ENCODE assay signal across 20 cellular contexts in genomic region chr16:14050297-14051027, GRCh38. TPM values are rescaled to one million over a fixed set of nuclear protein-coding genes. Genes with fewer than 3 reads are reported as not detected.
DNase-seq lines count a peak whose midpoint lies in the region; ATAC-seq, FAIRE-seq and TF ChIP-seq lines count a peak whose summit lies in the region.
"Had no signal": no experiment of that assay in that cellular context is flagged by ENCODE, and none has a peak within 500 bp of the region (broad histone marks: within the 10 kb centered on the region; RNA-seq: fewer than 3 reads in every experiment).

No MANE protein-coding gene starts in this region.

- H2AK9ac ChIP-seq in IMR-90 (replicated peaks; ENCODE audit: low read depth, low read length, poor library complexity) = no peak overlapping the region

- BruUV-seq in IMR-90 (replicated peaks; lab: Mats Ljungman, UMichigan) = no TSS peak

- CTCF ChIA-PET in A549 (lab: Yijun Ruan, JAX) = no interaction called here
- CTCF ChIA-PET in IMR-90 (lab: Yijun Ruan, JAX) = no interaction called here

- no peak overlapping the region for H3K56ac ChIP-seq in IMR-90 (ENCODE audit: extremely low read depth, insufficient read depth, low read length)

- no peak for TF ChIP-seq RAD21 in A549 (conservative IDR thresholded peaks at IDR 0.05 in 1 of 2, IDR thresholded peaks at IDR 0.05 in 1 of 2)
- TF ChIP-seq RAD21 in IMR-90 (IDR thresholded peaks at IDR 0.05; ENCODE audit: low read length) = no peak

- peaks cover 3% of the 10 kb centered on the region; the same call in 1 of the 2 replicates for H3K9me1 ChIP-seq in IMR-90 (ENCODE audit: insufficient read depth, low read length)

- H4K20me1 ChIP-seq in IMR-90 (ENCODE audit: insufficient read depth, low read length) = no peaks in the 10 kb centered on the region

- H3K9me3 ChIP-seq in A549 = no peaks in the 10 kb centered on the region
- no peaks in the 10 kb centered on the region for H3K9me3 ChIP-seq in IMR-90 (ENCODE audit: control insufficient read depth, insufficient read depth, low read length)
- H3K9me3 ChIP-seq in mesenchymal stem cell (ENCODE audit: control insufficient read depth, low read length) = no peaks in the 10 kb centered on the region
- H3K9me3 ChIP-seq: heart left ventricle, upper lobe of left lung had no signal

- 6% methylated on average over 10 of the region's 10 CpGs for WGBS in A549 (ENCODE audit: missing lambda C conversion rate)
- WGBS in IMR-90 (ENCODE audit: extremely low coverage in 2 of 2, insufficient read length in 1 of 2), 2 experiments = 23% methylated on average over 5 of the region's 10 CpGs; no CpG with 5 or more reads in 1 of the 2 experiments
- 36% methylated on average over 10 of the region's 10 CpGs for WGBS in mesenchymal stem cell

- H3K27me3 ChIP-seq in IMR-90 (ENCODE audit: control insufficient read depth, insufficient read depth, low read length) = peaks cover 7% of the 10 kb centered on the region
- H3K27me3 ChIP-seq in mesenchymal stem cell (ENCODE audit: control insufficient read depth in 1 of 2, insufficient read depth in 1 of 2, low read length in 2 of 2) = peaks cover 0 to under 1% of the 10 kb centered on the region in 2 experiments
- H3K27me3 ChIP-seq: heart left ventricle, upper lobe of left lung had no signal

- H2BK5ac ChIP-seq in IMR-90 (ENCODE audit: low read depth, low read length, poor library complexity, severe bottlenecking) (no peak overlapping the region), mesenchymal stem cell (ENCODE audit: low read depth, low read length, poor library complexity, severe bottlenecking) (no peak overlapping the region)

- no peak overlapping the region for H2BK20ac ChIP-seq in IMR-90 (ENCODE audit: low read depth, low read length)

- H3K79me1 ChIP-seq in IMR-90 (ENCODE audit: low read depth in 1 of 2, low read length in 2 of 2) = no peaks in the 10 kb centered on the region
- no peaks in the 10 kb centered on the region for H3K79me1 ChIP-seq in mesenchymal stem cell (replicated peaks; ENCODE audit: low read length, poor library complexity, severe bottlenecking)

- H4K8ac ChIP-seq in IMR-90 (ENCODE audit: low read depth in 2 of 2, low read length in 2 of 2) (no peak overlapping the region), mesenchymal stem cell (ENCODE audit: low read length) (no peak overlapping the region)

- H3K4me1 ChIP-seq in A549 (peaks cover 19% of the 10 kb centered on the region), IMR-90 (ENCODE audit: control insufficient read depth, insufficient read depth, low read length) (no peaks in the 10 kb centered on the region), mesenchymal stem cell (ENCODE audit: control insufficient read depth, insufficient read depth, low read depth, low read length) (peaks cover 5% of the 10 kb centered on the region)

- TF ChIP-seq POLR2A in A549 (IDR thresholded peaks at IDR 0.05; ENCODE audit: low read length) (no peak), IMR-90 (IDR thresholded peaks at IDR 0.05; ENCODE audit: low read depth, low read length) (no peak)

- H3K4me2 ChIP-seq in A549 (peak overlapping the region; percentile 79), IMR-90 (ENCODE audit: low read depth, low read length) (no peak overlapping the region), mesenchymal stem cell (ENCODE audit: low read length, poor library complexity, severe bottlenecking) (peak overlapping the region; percentile 56)

- no peak overlapping the region for H2BK120ac ChIP-seq in IMR-90 (ENCODE audit: low read depth, low read length)
- no peak overlapping the region for H2BK120ac ChIP-seq in mesenchymal stem cell (ENCODE audit: low read depth, low read length)

- H3K18ac ChIP-seq in IMR-90 (ENCODE audit: low read depth, low read length) = no peak overlapping the region
- no peak overlapping the region for H3K18ac ChIP-seq in mesenchymal stem cell (ENCODE audit: low read depth in 1 of 2, low read length in 2 of 2)

- peak; percentile 48 to 85 for DNase-seq in A549 (ENCODE audit: low read depth in 1 of 2, low spot score in 1 of 2)
- peak; percentile 14 for DNase-seq in IMR-90
- peak; percentile 76 for DNase-seq in epithelial cell of esophagus (ENCODE audit: low read depth)
- no peak for DNase-seq in mesenchymal stem cell
- no peak for DNase-seq in DMS153 (lab: John Stamatoyannopoulos, UW)
- DNase-seq in cerebellar cortex (ENCODE audit: low spot score) = no peak
- no peak for DNase-seq in activated naive CD4-positive, alpha-beta T cell (lab: John Stamatoyannopoulos, UW)
- DNase-seq: activated CD4-positive, alpha-beta T cell treated with anti-CD3 and anti-CD28 coated beads for 1 hour; activated T-cell treated with anti-CD3 and anti-CD28 coated beads, Interleukin-2, amount 50 U/mL, for 1 hour; anterior cingulate cortex; DMS53; effector CD4-positive, alpha-beta T cell; HCEC 1CT; heart left ventricle; naive B cell; NCI-H1694; NCI-H82; upper lobe of left lung had no signal

- no peak for FAIRE-seq in A549 (lab: Jason Lieb, UNC)
- FAIRE-seq: K562 had no signal

- TF ChIP-seq EP300 in A549 (IDR thresholded peaks at IDR 0.05) = no peak

- H3K9ac ChIP-seq in IMR-90 (ENCODE audit: low read depth, low read length) (no peak overlapping the region), mesenchymal stem cell (ENCODE audit: low read length) (no peak overlapping the region)

- dilution Hi-C loops in IMR-90 (cut with HindIII; ENCODE audit: low sequenced_read_pairs, unreplicated experiment) = no loop called here

- no peak overlapping the region for H2BK12ac ChIP-seq in mesenchymal stem cell (ENCODE audit: low read length in 2 of 2)

- TF ChIP-seq CTCF in A549 (IDR thresholded peaks at IDR 0.05) = no peak
- no peak for TF ChIP-seq CTCF in IMR-90 (conservative IDR thresholded peaks at IDR 0.05; ENCODE audit: low read depth, low read length)
- no peak for TF ChIP-seq CTCF in epithelial cell of esophagus (IDR thresholded peaks at IDR 0.05; ENCODE audit: insufficient read depth, low read depth, low read length, missing control alignments)

- H4K5ac ChIP-seq in IMR-90 (ENCODE audit: low read depth, low read length) = no peak overlapping the region

- H3K14ac ChIP-seq in IMR-90 (replicated peaks; ENCODE audit: low read depth, low read length) (peak overlapping the region; percentile 65; the same call in 1 of the 2 replicates), mesenchymal stem cell (ENCODE audit: low read length in 2 of 2) (no peak overlapping the region)

- H3K23ac ChIP-seq in IMR-90 (ENCODE audit: low read depth, low read length) = no peak overlapping the region
- H3K23ac ChIP-seq in mesenchymal stem cell (ENCODE audit: low read length in 2 of 2) = no peak overlapping the region

- intact Hi-C loops in IMR-90 (cut with micrococcal nuclease) = no loop called here

- H2AFZ ChIP-seq in IMR-90 (replicated peaks; ENCODE audit: low read length, poor library complexity) (peak overlapping the region; percentile 58), mesenchymal stem cell (ENCODE audit: low read depth, low read length) (no peak overlapping the region)

- no peaks in the 10 kb centered on the region for H3K36me3 ChIP-seq in IMR-90 (ENCODE audit: control insufficient read depth, insufficient read depth, low read length)
- H3K36me3 ChIP-seq in mesenchymal stem cell (ENCODE audit: control insufficient read depth in 1 of 2, insufficient read depth in 2 of 2, low read depth in 1 of 2, low read length in 2 of 2) = no peaks in the 10 kb centered on the region
- H3K36me3 ChIP-seq: heart left ventricle, upper lobe of left lung had no signal

- in situ Hi-C loops in IMR-90 (cut with MboI; ENCODE audit: low sequenced_read_pairs) = no loop called here

- H3K4me3 ChIP-seq in A549 (peak overlapping the region; percentile 26; the same call in 2 of the 3 replicates), IMR-90 (ENCODE audit: insufficient read depth, low read depth, low read length) (no peak overlapping the region), epithelial cell of esophagus (ENCODE audit: low read length) (no peak overlapping the region), mesenchymal stem cell (ENCODE audit: insufficient read depth in 1 of 2, low read depth in 1 of 2, low read length in 2 of 2) (no peak overlapping the region)
- H3K4me3 ChIP-seq: heart left ventricle, K562, upper lobe of left lung had no signal

- H3K4ac ChIP-seq in IMR-90 (ENCODE audit: low read depth, low read length) (no peak overlapping the region), mesenchymal stem cell (ENCODE audit: low read depth in 1 of 2, low read length in 2 of 2) (no peak overlapping the region)

- POLR2A ChIA-PET in A549 (lab: Yijun Ruan, JAX) = no interaction called here
- POLR2A ChIA-PET in IMR-90 (lab: Charles Lee; ENCODE audit: unreplicated experiment) = interaction anchor here (0.5 kb wide), 1 partner anchor 51 kb away, joined by 3 read pairs; no protein-coding TSS in a partner anchor

- ATAC-seq in A549 (peak; percentile 85 to 94), IMR-90 (ENCODE audit: low read depth) (peak; percentile 17; the same call in 1 of the 2 replicates), HG02798 (IDR thresholded peaks at IDR 0.05; ENCODE audit: poor library complexity, unreplicated experiment) (no peak)
- ATAC-seq: heart left ventricle, K562 had no signal

- H4K91ac ChIP-seq in IMR-90 (ENCODE audit: insufficient read depth, low read depth, low read length) = no peak overlapping the region
- H4K91ac ChIP-seq in mesenchymal stem cell (ENCODE audit: low read length) = no peak overlapping the region

- peak overlapping the region; percentile 57 to 78 for H3K27ac ChIP-seq in A549
- no peak overlapping the region for H3K27ac ChIP-seq in IMR-90 (ENCODE audit: insufficient read depth, low read length)
- H3K27ac ChIP-seq in mesenchymal stem cell (ENCODE audit: low read length, poor library complexity, severe bottlenecking) = peak overlapping the region; percentile 16
- H3K27ac ChIP-seq: heart left ventricle, upper lobe of left lung had no signal

- H2AK5ac ChIP-seq in IMR-90 (ENCODE audit: low read depth, low read length) (no peak overlapping the region), mesenchymal stem cell (ENCODE audit: low read length, severe bottlenecking) (no peak overlapping the region)

- H2BK15ac ChIP-seq in IMR-90 (ENCODE audit: low read depth, low read length) (no peak overlapping the region), mesenchymal stem cell (ENCODE audit: low read depth, poor library complexity, severe bottlenecking) (no peak overlapping the region)

TF ChIP-seq in A549, 52 proteins besides CTCF, POLR2A, EP300 and RAD21 (continues in another document):
- TF ChIP-seq RCOR1 (IDR thresholded peaks at IDR 0.05; ENCODE audit: low read depth, low read length) = no peak

RNA-seq across cellular contexts. Expression of gene MRTFB, which starts 20.7 kb away (rescaled TPM):
- polyA plus RNA-seq in A549 (2011; rRNA removed) (24.2 and 39.7 TPM in 2 replicates), A549 (2017; fragmentation: RNase III; extraction: RNeasy Plus Mini Kit Qiagen cat#74134 plus additional on column Dnase treatment) (13.3 to 13.9 TPM (median 13.7 TPM) in 3 replicates), IMR-90 (2012; rRNA removed) (4.4 and 5.6 TPM in 2 replicates)
- 6.0 and 8.9 TPM in 2 replicates for polyA plus RNA-seq in A549 (2012; cell fraction: cytosol; rRNA removed)
- 14.7 and 18.7 TPM in 2 replicates for polyA plus RNA-seq in A549 (2012; cell fraction: nucleus; rRNA removed)
- 40.8 and 50.5 TPM in 2 replicates for polyA minus RNA-seq in A549 (2011; rRNA and poly(A)+ RNA removed)
- 5.4 and 6.9 TPM in 2 replicates for total RNA-seq in IMR-90 (2012; rRNA removed)
- polyA plus RNA-seq in IMR-90 (2012; cell fraction: cytosol; rRNA removed) = 1.5 and 3.4 TPM in 2 replicates
- 3.6 and 10.7 TPM in 2 replicates for polyA plus RNA-seq in IMR-90 (2012; cell fraction: nucleus; rRNA removed; ENCODE audit: low replicate concordance)
- polyA plus RNA-seq in mesenchymal stem cell (2013, experiment 1 of 2) = 14.5 TPM
- polyA plus RNA-seq in mesenchymal stem cell (2013, experiment 2 of 2) = 12.9 TPM

Comparison
In these comparisons a context has a peak if more than half of its experiments do, and no peak if none do; other contexts are left out.
1. DNase-seq: peak in A549 (2 of 2), IMR-90 (single experiment) and epithelial cell of esophagus (single experiment); none in mesenchymal stem cell (single experiment), DMS153 (single experiment), cerebellar cortex (single experiment) and activated naive CD4-positive, alpha-beta T cell (0 of 4).